Comparison of ENCODE assay signal across 30 cellular contexts in the genomic region with DNA sequence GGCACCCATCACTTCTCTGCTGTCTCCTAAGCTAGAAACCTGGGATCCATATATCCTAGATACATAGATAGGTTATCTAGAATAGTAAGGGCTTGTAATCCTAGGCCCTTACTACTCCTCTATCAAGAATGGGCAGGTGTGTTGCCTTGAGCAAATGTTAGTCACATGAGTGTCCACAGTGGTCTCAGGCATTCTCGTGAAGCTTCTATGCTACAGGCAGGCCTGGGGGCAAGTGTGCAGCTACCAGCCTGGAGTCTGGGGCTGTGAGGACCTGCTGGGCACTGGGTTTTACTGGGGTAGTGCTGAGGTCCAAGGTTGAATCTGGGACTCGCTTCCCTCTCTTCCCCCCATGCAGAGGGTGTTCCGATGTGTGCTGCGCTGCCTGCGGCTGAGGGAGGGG.
"Had no signal": no experiment of that assay in that cellular context is flagged by ENCODE, and none has a peak within 500 bp of the region (broad histone marks: within the 10 kb centered on the region; RNA-seq: fewer than 3 reads in every experiment).

No MANE protein-coding gene starts in this region.

- H3K4me3 Mint-ChIP-seq: activated CD4-positive, alpha-beta T cell treated with anti-CD3 and anti-CD28 coated beads, Interleukin-2, amount 10 ng/mL, durations not matched to agents 24 days and 14 days; activated CD8-positive, alpha-beta T cell treated with anti-CD3 and anti-CD28 coated beads for 36 hours; activated naive CD4-positive, alpha-beta T cell treated with anti-CD3 and anti-CD28 coated beads, Interleukin-2, amount 50 U/mL, for 24 hours; activated naive CD8-positive, alpha-beta T cell treated with anti-CD3 and anti-CD28 coated beads, Interleukin-2, amount 10 ng/mL, durations not matched to agents 7 days and 5 days; activated T-cell treated with anti-CD3 and anti-CD28 coated beads, Interleukin-2, amount 50 U/mL, for 72 hours had no signal

- H3K4me1 ChIP-seq: ascending aorta, SJCRH30 had no signal

- DNase-seq: activated CD4-positive, alpha-beta T cell treated with anti-CD3 and anti-CD28 coated beads, Interleukin-2, amount 10 ng/mL, durations not matched to agents 24 days and 14 days; activated CD4-positive, alpha-beta T cell treated with anti-CD3 and anti-CD28 coated beads, Interleukin-2, amount 50 U/mL, for 4 hours; activated CD8-positive, alpha-beta T cell treated with anti-CD3 and anti-CD28 coated beads for 36 hours; activated gamma-delta T cell; activated naive CD4-positive, alpha-beta T cell treated with Interleukin-2 at 50 U/mL for 16 hours; activated naive CD8-positive, alpha-beta T cell treated with anti-CD3 and anti-CD28 coated beads, Interleukin-2, amount 10 ng/mL, durations not matched to agents 7 days and 5 days; activated T-cell treated with anti-CD3 and anti-CD28 coated beads, Interleukin-2, amount 50 U/mL, for 1 hour; activated T-cell treated with anti-CD3 and anti-CD28 coated beads, Interleukin-2, amount 50 U/mL, for 72 hours; amygdala; NCI-H1092 treated with DMSO at 0.1 percent for 48 hours; NCI-H1417; NCI-H187 treated with DMSO at 0.1 percent for 48 hours; NCI-H2081; NCI-H2171 treated with DMSO at 0.1 percent for 48 hours; NCI-H2227 treated with DMSO at 0.1 percent for 48 hours; NCI-H446; NCI-H510A treated with DMSO at 0.1 percent for 48 hours; NCI-H526 treated with DMSO at 0.1 percent for 48 hours; NCI-H774; Right ventricle myocardium superior; SJCRH30; T1000; WERI-Rb-1 had no signal

- FAIRE-seq: RCC 7860 had no signal

- ATAC-seq: activated CD8-positive, alpha-beta T cell treated with anti-CD3 and anti-CD28 coated beads for 36 hours; activated T-cell treated with anti-CD3 and anti-CD28 coated beads, Interleukin-2, amount 50 U/mL, for 72 hours had no signal

- H3K4me2 ChIP-seq: KMS-11 had no signal

- H3K27ac ChIP-seq: ascending aorta, KMS-11, RWPE1, SJCRH30, SK-N-MC, WERI-Rb-1 had no signal

- H3K9me3 ChIP-seq: ascending aorta, SJCRH30 had no signal

- H3K27ac Mint-ChIP-seq: activated CD4-positive, alpha-beta T cell treated with anti-CD3 and anti-CD28 coated beads, Interleukin-2, amount 10 ng/mL, durations not matched to agents 24 days and 14 days; activated CD8-positive, alpha-beta T cell treated with anti-CD3 and anti-CD28 coated beads for 36 hours; activated naive CD4-positive, alpha-beta T cell treated with anti-CD3 and anti-CD28 coated beads, Interleukin-2, amount 50 U/mL, for 24 hours; activated naive CD8-positive, alpha-beta T cell treated with anti-CD3 and anti-CD28 coated beads, Interleukin-2, amount 10 ng/mL, durations not matched to agents 7 days and 5 days; activated T-cell treated with anti-CD3 and anti-CD28 coated beads, Interleukin-2, amount 50 U/mL, for 72 hours; activated T-helper 2 cell treated with anti-CD3 and anti-CD28 coated beads, Interferon-gamma antibody, Interleukin-2, Interleukin-4, amounts not matched to agents 10 μg/mL and 5 μg/mL and 100 μg/mL, durations not matched to agents 14 hours and 24 hours and 36 hours had no signal

- H3K27me3 ChIP-seq: ascending aorta, SJCRH30 had no signal

- H3K4me3 ChIP-seq: ascending aorta, SJCRH30, SK-N-MC had no signal

- H3K9me3 Mint-ChIP-seq: activated CD4-positive, alpha-beta T cell treated with anti-CD3 and anti-CD28 coated beads, Interleukin-2, amount 10 ng/mL, durations not matched to agents 24 days and 14 days; activated CD8-positive, alpha-beta T cell treated with anti-CD3 and anti-CD28 coated beads for 36 hours; activated naive CD4-positive, alpha-beta T cell treated with anti-CD3 and anti-CD28 coated beads, Interleukin-2, amount 50 U/mL, for 24 hours; activated naive CD8-positive, alpha-beta T cell treated with anti-CD3 and anti-CD28 coated beads, Interleukin-2, amount 10 ng/mL, durations not matched to agents 7 days and 5 days; activated T-cell treated with anti-CD3 and anti-CD28 coated beads, Interleukin-2, amount 50 U/mL, for 72 hours; activated T-helper 2 cell treated with anti-CD3 and anti-CD28 coated beads, Interferon-gamma antibody, Interleukin-2, Interleukin-4, amounts not matched to agents 10 μg/mL and 5 μg/mL and 100 μg/mL, durations not matched to agents 14 hours and 24 hours and 36 hours had no signal

- H3K9ac ChIP-seq: KMS-11 had no signal
